8 cellular contexts compared by ENCODE assay signal in genomic region chr17:81399481-81400153, GRCh38. TPM values are rescaled to one million over a fixed set of nuclear protein-coding genes. Genes with fewer than 3 reads are reported as not detected.
DNase-seq lines count a peak whose midpoint lies in the region; ATAC-seq and TF ChIP-seq lines count a peak whose summit lies in the region.

No MANE protein-coding gene starts in this region.

- H3K4me3 Mint-ChIP-seq in activated naive CD8-positive, alpha-beta T cell: peak overlapping the region; percentile 85
- no peak overlapping the region for H3K4me3 Mint-ChIP-seq in activated naive CD8-positive, alpha-beta T cell treated with anti-CD3 and anti-CD28 coated beads for 36 hours
- peak overlapping the region; percentile 96 for H3K4me3 Mint-ChIP-seq in type B pancreatic cell

- peaks cover 17% of the 10 kb centered on the region for H3K4me1 Mint-ChIP-seq in activated naive CD8-positive, alpha-beta T cell (ENCODE audit: low read depth)
- peaks cover 17% of the 10 kb centered on the region for H3K4me1 Mint-ChIP-seq in activated naive CD8-positive, alpha-beta T cell treated with anti-CD3 and anti-CD28 coated beads for 36 hours
- peaks cover 44% of the 10 kb centered on the region for H3K4me1 Mint-ChIP-seq in type B pancreatic cell (ENCODE audit: unreplicated experiment)

- H3K27me3 Mint-ChIP-seq in activated naive CD8-positive, alpha-beta T cell: peaks cover 20% of the 10 kb centered on the region
- H3K27me3 Mint-ChIP-seq in activated naive CD8-positive, alpha-beta T cell treated with anti-CD3 and anti-CD28 coated beads for 36 hours: peaks cover 84% of the 10 kb centered on the region
- H3K27me3 Mint-ChIP-seq in type B pancreatic cell: peaks cover 7% of the 10 kb centered on the region

- peaks cover 0 to 35% (median 12%) of the 10 kb centered on the region in 4 donors for H3K4me1 ChIP-seq in right lobe of liver

- H3K36me3 ChIP-seq in right lobe of liver: no peaks in the 10 kb centered on the region

- H3K9me3 ChIP-seq in right lobe of liver: no peaks in the 10 kb centered on the region

- no peaks in the 10 kb centered on the region for H3K27me3 ChIP-seq in right lobe of liver

- ATAC-seq in right lobe of liver (no peak), GM21528 (IDR thresholded peaks at IDR 0.05; ENCODE audit: low FRiP score, unreplicated experiment) (no peak)

- no peaks in the 10 kb centered on the region for H3K9me3 Mint-ChIP-seq in activated naive CD8-positive, alpha-beta T cell (ENCODE audit: low read depth)
- no peaks in the 10 kb centered on the region for H3K9me3 Mint-ChIP-seq in activated naive CD8-positive, alpha-beta T cell treated with anti-CD3 and anti-CD28 coated beads for 36 hours
- no peaks in the 10 kb centered on the region for H3K9me3 Mint-ChIP-seq in type B pancreatic cell

- H3K27ac ChIP-seq in right lobe of liver: peak overlapping the region; percentile 95 to 96 (median 96)

- TF ChIP-seq CTCF in astrocyte of the spinal cord (IDR thresholded peaks at IDR 0.05; ENCODE audit: low read depth, low read length) (no peak), right lobe of liver (IDR thresholded peaks at IDR 0.05) (no peak), type B pancreatic cell (conservative IDR thresholded peaks at IDR 0.05) (no peak)

- no peaks in the 10 kb centered on the region for H3K36me3 Mint-ChIP-seq in activated naive CD8-positive, alpha-beta T cell
- no peaks in the 10 kb centered on the region for H3K36me3 Mint-ChIP-seq in activated naive CD8-positive, alpha-beta T cell treated with anti-CD3 and anti-CD28 coated beads for 36 hours
- H3K36me3 Mint-ChIP-seq in type B pancreatic cell: peaks cover 7% of the 10 kb centered on the region

- in situ Hi-C loops in astrocyte of the spinal cord (cut with HindIII; ENCODE audit: low sequenced_read_pairs): loop anchor here (10.0 kb wide), 1 partner anchor 115 kb away; the partner anchor contains the start of gene ACTG1

- WGBS in right lobe of liver (ENCODE audit: insufficient coverage, low coverage, low lambda C conversion rate, missing lambda C conversion rate): 0% methylated on average over 10 of the region's 95 CpGs

- DNase-seq in activated naive CD8-positive, alpha-beta T cell treated with anti-CD3 and anti-CD28 coated beads for 36 hours: no peak
- DNase-seq in astrocyte of the spinal cord (ENCODE audit: low read depth, low spot score) (no peak), right lobe of liver (no peak), type B pancreatic cell (ENCODE audit: extremely low spot score, unreplicated experiment) (no peak), GM19238 (ENCODE audit: insufficient read length, low spot score) (no peak), NCI-H2227 treated with DMSO at 0.1 percent for 48 hours (lab: John Stamatoyannopoulos, UW) (no peak)

- no peak overlapping the region for H3K27ac Mint-ChIP-seq in activated naive CD8-positive, alpha-beta T cell
- H3K27ac Mint-ChIP-seq in activated naive CD8-positive, alpha-beta T cell treated with anti-CD3 and anti-CD28 coated beads for 36 hours: no peak overlapping the region
- peak overlapping the region; percentile 97 for H3K27ac Mint-ChIP-seq in type B pancreatic cell

- H3K4me3 ChIP-seq in astrocyte of the spinal cord (ENCODE audit: low read depth, low read length) (peak overlapping the region; percentile 56), right lobe of liver (peak overlapping the region; percentile 70 to 71 (median 70))

- TF ChIP-seq POLR2A in right lobe of liver (IDR thresholded peaks at IDR 0.05): no peak

- intact Hi-C loops in right lobe of liver (cut with DNase I): loop anchor here in 1 of 2 donors (10.0 kb wide), 1 partner anchor 75 kb away; no protein-coding TSS in a partner anchor

RNA-seq across cellular contexts. Expression of gene BAHCC1, which starts 4.4 kb away (rescaled TPM):
- under 1 TPM; 0.08 to 0.25 TPM for total RNA-seq in activated naive CD8-positive, alpha-beta T cell treated with anti-CD3 and anti-CD28 coated beads for 36 hours
- 1 to 10 TPM; 2.5 to 6.4 (median 4.9) TPM for total RNA-seq in right lobe of liver
- total RNA-seq in type B pancreatic cell (ENCODE audit: low replicate concordance): 23.0 and 74.3 TPM in 2 replicates
